ENCODE assay signal across 20 cellular contexts in the genomic region with DNA sequence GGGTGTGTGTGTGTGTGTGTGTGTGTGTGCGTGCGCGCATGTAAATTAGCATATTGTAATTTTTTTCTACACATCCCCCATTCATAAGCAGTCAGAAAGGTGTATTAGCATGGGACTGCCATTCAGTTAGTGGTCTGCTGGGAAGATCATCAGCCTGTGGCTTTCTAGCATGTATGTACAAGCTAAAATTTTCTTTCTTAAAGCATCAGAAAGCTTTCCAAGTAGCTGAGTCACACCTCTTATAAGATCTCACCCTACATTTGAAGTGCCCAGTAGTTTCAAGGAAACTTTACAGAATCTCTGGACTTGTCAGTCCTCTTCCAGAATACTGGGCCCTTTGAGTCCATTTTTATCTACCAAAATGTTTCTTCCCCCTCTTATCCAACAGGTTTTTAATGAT.
DNase-seq lines count a peak whose midpoint lies in the region; ATAC-seq, FAIRE-seq and TF ChIP-seq lines count a peak whose summit lies in the region.
"Had no signal": no experiment of that assay in that cellular context is flagged by ENCODE, and none has a peak within 500 bp of the region (broad histone marks: within the 10 kb centered on the region; RNA-seq: fewer than 3 reads in every experiment).

No MANE protein-coding gene starts in this region.

- no peaks in the 10 kb centered on the region for H3K27me3 ChIP-seq in adipocyte (replicated peaks; ENCODE audit: control insufficient read depth, insufficient read depth, low read length)
- no peaks in the 10 kb centered on the region for H3K27me3 ChIP-seq in sigmoid colon
- H3K27me3 ChIP-seq: heart left ventricle, neural progenitor cell, transverse colon had no signal

- TF ChIP-seq CTCF in sigmoid colon (IDR thresholded peaks at IDR 0.05), result no peak

- H3K9me3 ChIP-seq in adipocyte (ENCODE audit: control insufficient read depth, low read length) (no peaks in the 10 kb centered on the region), sigmoid colon (no peaks in the 10 kb centered on the region)
- H3K9me3 ChIP-seq: heart left ventricle, left ventricle myocardium inferior, transverse colon had no signal

- WGBS in sigmoid colon, 2 donors, result 70 to 91% methylated on average over 3 of the region's 3 CpGs

- no peak for TF ChIP-seq EP300 in sigmoid colon (IDR thresholded peaks at IDR 0.05)

- peak overlapping the region in 3 of 4 donors; percentile 22 to 51 (median 32) for H3K27ac ChIP-seq in sigmoid colon
- H3K27ac ChIP-seq: heart left ventricle, left ventricle myocardium inferior, neural progenitor cell had no signal

- FAIRE-seq in H54 (lab: Jason Lieb, UNC), result peak; percentile 76
- FAIRE-seq: small intestine had no signal

- no peak overlapping the region for H3K9ac ChIP-seq in adipocyte (ENCODE audit: low read length)
- H3K9ac ChIP-seq: neural progenitor cell had no signal

- H3K36me3 ChIP-seq in adipocyte (ENCODE audit: control insufficient read depth, insufficient read depth, low read length, severe bottlenecking), result peaks cover 9% of the 10 kb centered on the region
- peaks cover 0 to 6% (median 0%) of the 10 kb centered on the region in 4 donors for H3K36me3 ChIP-seq in sigmoid colon
- H3K36me3 ChIP-seq: left ventricle myocardium inferior, neural progenitor cell had no signal

- H3K4me3 ChIP-seq in adipocyte (ENCODE audit: low read length) (no peak overlapping the region), sigmoid colon (no peak overlapping the region)
- H3K4me3 ChIP-seq: heart left ventricle, left ventricle myocardium inferior, neural progenitor cell, transverse colon had no signal

- TF ChIP-seq POLR2A in H54 (IDR thresholded peaks at IDR 0.05; ENCODE audit: low read depth, low read length) (no peak), sigmoid colon (IDR thresholded peaks at IDR 0.05) (no peak)

- peaks cover 9% of the 10 kb centered on the region for H3K4me1 ChIP-seq in adipocyte (ENCODE audit: control insufficient read depth, insufficient read depth, low read length)
- H3K4me1 ChIP-seq in sigmoid colon, result peaks cover 0 to 60% (median 39%) of the 10 kb centered on the region in 4 donors
- H3K4me1 ChIP-seq: neural progenitor cell had no signal

- ATAC-seq in HG02870 (IDR thresholded peaks at IDR 0.05; ENCODE audit: unreplicated experiment) (no peak), HG03342 (IDR thresholded peaks at IDR 0.05; ENCODE audit: unreplicated experiment) (no peak), GM21447 (IDR thresholded peaks at IDR 0.05; ENCODE audit: unreplicated experiment) (no peak)
- ATAC-seq: activated naive CD4-positive, alpha-beta T cell treated with anti-CD3 and anti-CD28 coated beads, Interleukin-2, amount 50 U/mL, for 72 hours; heart left ventricle; stimulated activated naive CD8-positive, alpha-beta T cell treated with anti-CD3 and anti-CD28 coated beads, Interleukin-15, Interleukin-2, amounts not matched to agents 100 U/mL and 50 U/mL, for 24 hours had no signal

- intact Hi-C loops in sigmoid colon (cut with DNase I), result loop anchor here (10.0 kb wide), 1 partner anchor 366 kb away; no protein-coding TSS in a partner anchor

- DNase-seq in H54 (ENCODE audit: insufficient read length, low spot score) (no peak), adipocyte (ENCODE audit: low read depth) (peak; percentile 19), fibroblast of gingiva (ENCODE audit: low read depth) (peak; percentile 6), sigmoid colon (no peak), kidney tubule cell (ENCODE audit: low spot score) (no peak)
- DNase-seq: activated CD4-positive, alpha-beta T cell treated with anti-CD3 and anti-CD28 coated beads for 4 hours; dermis blood vessel endothelial cell; heart left ventricle; left ventricle myocardium inferior; NCI-H1436 treated with DMSO at 0.1 percent for 48 hours; SHP77 treated with DMSO at 0.1 percent for 48 hours; small intestine; stimulated activated CD4-positive, alpha-beta T cell treated with anti-CD3 and anti-CD28 coated beads, Interleukin-2, amount 100 ng/mL, for 48 hours; stimulated activated naive CD8-positive, alpha-beta T cell treated with anti-CD3 and anti-CD28 coated beads, Interleukin-15, Interleukin-2, amounts not matched to agents 100 U/mL and 50 U/mL, for 24 hours; transverse colon had no signal

Comparison
In these comparisons a context has a peak if more than half of its experiments do, and no peak if none do; other contexts are left out.
1. DNase-seq: peak in adipocyte (single experiment) and fibroblast of gingiva (single experiment); none in H54 (single experiment), sigmoid colon (single experiment) and kidney tubule cell (single experiment).